Comparison of ENCODE assay signal across 8 cellular contexts in the genomic region with DNA sequence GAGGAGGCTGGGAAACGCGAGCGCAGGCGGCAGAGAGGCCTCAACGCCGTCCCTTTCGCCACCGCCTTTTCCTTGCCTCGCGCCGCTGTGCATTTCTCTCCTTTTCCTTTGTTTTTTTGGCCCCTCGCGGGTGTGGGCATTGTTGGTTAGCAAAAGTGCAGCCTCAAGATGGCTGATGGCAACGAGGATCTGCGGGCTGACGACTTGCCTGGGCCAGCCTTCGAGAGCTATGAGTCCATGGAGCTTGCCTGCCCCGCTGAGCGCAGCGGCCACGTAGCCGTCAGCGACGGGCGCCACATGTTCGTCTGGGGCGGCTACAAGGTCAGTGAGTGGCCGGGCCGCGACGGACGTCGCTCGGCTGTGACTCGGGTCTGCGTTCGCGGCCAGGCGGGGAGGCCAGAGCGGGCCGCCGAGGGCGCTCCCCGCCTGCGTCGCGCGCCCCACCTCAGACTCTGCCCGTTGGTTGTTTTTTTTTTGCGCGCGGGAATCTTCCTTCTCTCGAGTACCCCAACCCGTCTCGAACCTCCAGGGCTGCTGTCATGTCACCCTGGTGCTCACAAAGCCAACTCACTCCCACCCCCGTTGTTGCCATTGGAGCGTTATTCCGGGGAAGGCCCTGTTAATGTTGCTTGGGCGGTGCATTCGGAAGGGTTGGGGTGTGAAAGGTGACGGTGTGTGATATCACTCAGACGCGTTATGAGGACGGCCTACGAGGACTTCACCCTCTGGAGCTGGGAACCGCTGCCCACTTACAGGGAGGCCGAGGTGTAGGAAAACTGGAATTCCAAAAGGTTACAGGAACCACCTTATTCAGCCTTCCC. TPM values are rescaled to one million over a fixed set of nuclear protein-coding genes. Genes with fewer than 3 reads are reported as not detected.
DNase-seq lines count a peak whose midpoint lies in the region; ATAC-seq, FAIRE-seq and TF ChIP-seq lines count a peak whose summit lies in the region.

No MANE protein-coding gene starts in this region.

- no peaks in the 10 kb centered on the region for H3K9me2 ChIP-seq in MM.1S (replicated peaks; ENCODE audit: insufficient read depth, low read length)

- H3K4me3 ChIP-seq in MM.1S (ENCODE audit: low read length) = peak overlapping the region; percentile 96
- peak overlapping the region; percentile 74 to 99 for H3K4me3 ChIP-seq in kidney (ENCODE audit: low read length in 2 of 2)

- POLR2A ChIA-PET in activated B cell treated with CpG ODN at 0.5 μM for 24 hours (lab: Charles Lee) = interaction anchor here (0.6 to 4.9 kb wide), 25 partner anchors 8 to 1434 kb away, joined by 3 to 95 read pairs (median 7); a partner anchor contains a TSS

- peak overlapping the region; percentile 98 for H3K27ac Mint-ChIP-seq in activated B cell treated with CpG ODN at 0.5 μM for 24 hours

- peak; percentile 72 for DNase-seq in GM10266 (ENCODE audit: extremely low spot score)
- peak; percentile 62 for DNase-seq in HCEC 1CT
- peak; percentile 17 for DNase-seq in MM.1S
- DNase-seq in activated B cell treated with CpG ODN at 0.5 μM for 24 hours = peak; percentile 34
- peak in 53 of 61 donors; percentile 4 to 83 (median 51) for DNase-seq in caudate nucleus (lab: John Stamatoyannopoulos, UW)
- peak; percentile 83 for DNase-seq in kidney
- DNase-seq in stimulated activated CD4-positive, alpha-beta T cell treated with anti-CD3 and anti-CD28 coated beads, Interleukin-15, amount 100 ng/mL, for 24 hours = peak; percentile 83
- no peak for DNase-seq in NCI-H446 treated with DMSO at 0.1 percent for 48 hours (lab: John Stamatoyannopoulos, UW)

- no peaks in the 10 kb centered on the region for H4K20me1 ChIP-seq in MM.1S (ENCODE audit: insufficient read depth, low read length)

- TF ChIP-seq CTCF in GM10266 (IDR thresholded peaks at IDR 0.05; ENCODE audit: control insufficient read depth, insufficient read depth, low read depth, missing control alignments) (no peak), MM.1S (IDR thresholded peaks at IDR 0.05; ENCODE audit: low read length) (no peak; the same call in 1 of the 2 replicates), activated B cell treated with CpG ODN at 0.5 μM for 24 hours (IDR thresholded peaks at IDR 0.05) (no peak), kidney (IDR thresholded peaks at IDR 0.05; ENCODE audit: borderline replicate concordance, extremely low read depth, insufficient read depth) (no peak)

- H3K9ac ChIP-seq in MM.1S (ENCODE audit: low read length) = peak overlapping the region; percentile 94
- H3K9ac ChIP-seq in kidney (ENCODE audit: low read length in 2 of 2) = peak overlapping the region; percentile 92 to 99

- H3K27ac ChIP-seq in MM.1S (ENCODE audit: low read length) (peak overlapping the region; percentile 88), caudate nucleus (ENCODE audit: low read depth, low read length) (peak overlapping the region; percentile 99), kidney (ENCODE audit: low read depth in 2 of 2, low read length in 2 of 2) (peak overlapping the region; percentile 93 to 98)

- intact Hi-C loops in activated B cell treated with CpG ODN at 0.5 μM for 24 hours (cut with micrococcal nuclease) = loop anchor here (1.0 to 5.0 kb wide), 7 partner anchors 75 to 764 kb away; a partner anchor contains a TSS
- intact Hi-C loops in kidney (cut with DNase I) = no loop called here

- peak overlapping the region; percentile 74 for H3K4me2 ChIP-seq in MM.1S (ENCODE audit: low read depth, low read length)

- no peak for FAIRE-seq in kidney (lab: Jason Lieb, UNC)

- peaks cover 11% of the 10 kb centered on the region; the same call in 1 of the 2 replicates for H3F3A ChIP-seq in MM.1S (ENCODE audit: insufficient read depth, low read length)

- no peaks in the 10 kb centered on the region for H3K9me3 Mint-ChIP-seq in activated B cell treated with CpG ODN at 0.5 μM for 24 hours

- H3K36me3 ChIP-seq in MM.1S (replicated peaks; ENCODE audit: insufficient read depth, low read length) (no peaks in the 10 kb centered on the region), kidney (ENCODE audit: control insufficient read depth in 1 of 2, insufficient read depth in 2 of 2, low read length in 2 of 2) (peaks cover 0 to 5% of the 10 kb centered on the region in 2 donors)

- peak overlapping the region; percentile 53 for H2AFZ ChIP-seq in MM.1S (ENCODE audit: low read length)

- H3K4me1 ChIP-seq in MM.1S (ENCODE audit: low read length) (0 out of 2 replicates have a peak, but pooled peaks cover 3% of the 10 kb centered on the region), kidney (ENCODE audit: control insufficient read depth in 1 of 2, insufficient read depth in 1 of 2, low read depth in 1 of 2, low read length in 2 of 2) (peaks cover 16 to 17% of the 10 kb centered on the region in 2 donors)

- CTCF ChIA-PET in activated B cell treated with CpG ODN at 0.5 μM for 24 hours (lab: Charles Lee) = interaction anchor here (1.0 to 3.0 kb wide), 8 partner anchors 42 to 307 kb away, joined by 3 to 19 read pairs (median 5); a partner anchor contains a TSS

- H3K36me3 Mint-ChIP-seq in activated B cell treated with CpG ODN at 0.5 μM for 24 hours (ENCODE audit: low read depth) = peaks cover 4% of the 10 kb centered on the region

- no peaks in the 10 kb centered on the region for H3K27me3 ChIP-seq in MM.1S (replicated peaks; ENCODE audit: insufficient read depth, low read length)

- H3K9me3 ChIP-seq in MM.1S (replicated peaks; ENCODE audit: insufficient read depth, low read length) (no peaks in the 10 kb centered on the region), kidney (ENCODE audit: control insufficient read depth in 1 of 2, low read length in 2 of 2) (no peaks in the 10 kb centered on the region)

- peak overlapping the region; percentile 97 for H3K4me3 Mint-ChIP-seq in activated B cell treated with CpG ODN at 0.5 μM for 24 hours

- H3K79me2 ChIP-seq in MM.1S (ENCODE audit: low read length) = peaks cover 20% of the 10 kb centered on the region

- H3K4me1 Mint-ChIP-seq in activated B cell treated with CpG ODN at 0.5 μM for 24 hours = peaks cover 33% of the 10 kb centered on the region

- ATAC-seq in activated B cell treated with CpG ODN at 0.5 μM for 24 hours (ENCODE audit: low read depth) = peak; percentile 13

- no peaks in the 10 kb centered on the region for H3K27me3 Mint-ChIP-seq in activated B cell treated with CpG ODN at 0.5 μM for 24 hours

RNA-seq across cellular contexts. Expression of a gene that starts 0.6 kb away (rescaled TPM):
- total RNA-seq in activated B cell treated with CpG ODN at 0.5 μM for 24 hours (27.0 and 31.2 TPM in 2 replicates), kidney (58.7 TPM)
- 83.4 TPM for polyA plus RNA-seq in kidney (ENCODE audit: insufficient read depth, low read depth, low replicate concordance)
